ENCODE assay signal across 15 cellular contexts in the genomic region with DNA sequence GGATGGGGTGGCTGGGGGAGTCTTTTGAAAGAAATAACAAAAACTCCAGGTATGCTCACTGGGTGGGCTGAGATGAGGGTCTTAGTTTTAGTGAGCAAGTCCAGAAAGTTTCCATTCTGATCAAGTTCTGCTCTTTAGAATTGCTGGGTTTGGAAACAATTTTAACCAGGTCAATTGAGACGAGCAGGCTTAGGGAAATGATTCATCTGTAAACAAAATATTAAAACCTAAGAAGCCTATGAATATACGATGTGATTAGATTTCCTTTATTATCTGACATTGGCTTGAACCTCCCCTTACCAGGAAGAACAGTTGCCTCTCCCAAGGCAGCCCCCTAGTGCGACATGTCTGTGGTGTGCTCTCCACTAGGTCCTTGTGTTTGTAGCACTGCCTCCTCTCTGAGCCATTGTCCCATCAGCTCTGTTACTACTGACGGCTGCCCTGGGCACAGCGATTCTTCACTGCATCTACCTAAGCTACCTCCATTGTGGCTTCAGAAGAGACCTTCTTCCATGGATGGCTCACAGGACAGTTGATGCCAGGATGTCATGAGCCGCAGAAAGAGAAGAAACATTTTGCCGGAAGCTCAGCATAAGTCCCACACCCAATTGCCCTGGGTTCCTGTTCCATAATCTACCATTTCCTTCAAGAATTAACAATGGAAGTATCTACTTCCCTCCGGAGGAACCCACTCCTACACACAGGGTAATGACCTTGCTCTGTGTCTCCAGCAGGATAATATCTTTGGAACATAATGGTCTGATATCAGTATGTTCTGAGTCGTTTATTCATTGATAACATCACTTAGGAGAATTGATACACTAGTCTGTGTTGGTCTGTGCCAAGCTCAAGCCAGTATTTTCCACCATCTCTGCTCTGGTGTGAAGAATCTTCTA.
"Had no signal": no experiment of that assay in that cellular context is flagged by ENCODE, and none has a peak within 500 bp of the region (broad histone marks: within the 10 kb centered on the region; RNA-seq: fewer than 3 reads in every experiment).

No MANE protein-coding gene starts in this region.

- H3K9me3 ChIP-seq: spleen had no signal

- H3K27me3 ChIP-seq: spleen had no signal

- DNase-seq: activated CD4-positive, alpha-beta T cell treated with anti-CD3 and anti-CD28 coated beads for 48 hours; activated CD4-positive, CD25-positive, alpha-beta regulatory T cell; activated CD8-positive, alpha-beta memory T cell treated with anti-CD3 and anti-CD28 coated beads, Interleukin-2, amount 50 U/mL, for 4 hours; activated gamma-delta T cell treated with Interleukin-2 at 50 U/mL for 16 hours; activated T-cell treated with anti-CD3 and anti-CD28 coated beads, Interleukin-2, amount 50 U/mL, for 48 hours; amniotic stem cell; erythroblast; left ventricle myocardium superior; occipital lobe; retina; spleen; stimulated activated CD4-positive, alpha-beta T cell treated with anti-CD3 and anti-CD28 coated beads, Interleukin-4, amount 100 ng/mL, for 4 hours; T-helper 9 cell had no signal

- ATAC-seq: activated naive CD4-positive, alpha-beta T cell treated with anti-CD3 and anti-CD28 coated beads, Interleukin-2, amount 50 U/mL, for 72 hours; left ventricle myocardium superior; stimulated activated memory B cell treated with anti-CD40 and anti-IgM and Interleukin-4, amounts not matched to agents 10 μg/mL and 1 μg/mL and 100 μg/mL, for 72 hours had no signal

- H3K36me3 ChIP-seq: spleen had no signal

- H3K4me3 ChIP-seq: spleen had no signal
